ENCODE assay signal across 14 cellular contexts in genomic region chr6:96450760-96451116, GRCh38.
DNase-seq lines count a peak whose midpoint lies in the region; ATAC-seq and TF ChIP-seq lines count a peak whose summit lies in the region.
"Had no signal": no experiment of that assay in that cellular context is flagged by ENCODE, and none has a peak within 500 bp of the region (broad histone marks: within the 10 kb centered on the region; RNA-seq: fewer than 3 reads in every experiment).

No MANE protein-coding gene starts in this region.

- peak overlapping the region; percentile 10; the same call in 1 of the 2 replicates for H3K4me2 ChIP-seq in PC-9
- H3K4me2 ChIP-seq: GM23338 had no signal

- H3K4me1 ChIP-seq in PC-9 (replicated peaks; ENCODE audit: insufficient read depth): peaks cover 5% of the 10 kb centered on the region
- no peaks in the 10 kb centered on the region for H3K4me1 ChIP-seq in lower lobe of right lung
- no peaks in the 10 kb centered on the region for H3K4me1 ChIP-seq in right lobe of liver
- H3K4me1 ChIP-seq in esophagus muscularis mucosa: no peaks in the 10 kb centered on the region

- DNase-seq in PC-9 (no peak), lower lobe of right lung (no peak), omental fat pad (ENCODE audit: low spot score) (no peak), right lobe of liver (no peak), T-helper 1 cell (no peak), esophagus muscularis mucosa (ENCODE audit: extremely low spot score) (no peak)
- DNase-seq: CD8-positive, alpha-beta T cell; COR-L47; DMS53; GF-D8; H7; KG1 had no signal

- no peak overlapping the region for H3K4me3 ChIP-seq in PC-9
- no peak overlapping the region for H3K4me3 ChIP-seq in lower lobe of right lung
- no peak overlapping the region for H3K4me3 ChIP-seq in right lobe of liver
- H3K4me3 ChIP-seq in esophagus muscularis mucosa: no peak overlapping the region
- H3K4me3 ChIP-seq: GM23338 had no signal

- BruUV-seq in PC-9 (replicated peaks; lab: Mats Ljungman, UMichigan): no TSS peak

- no peak for TF ChIP-seq POLR2A in right lobe of liver (IDR thresholded peaks at IDR 0.05)
- no peak for TF ChIP-seq POLR2A in esophagus muscularis mucosa (IDR thresholded peaks at IDR 0.05; ENCODE audit: low read depth)

- H3F3A ChIP-seq in PC-9 (ENCODE audit: insufficient read depth, low read depth): no peaks in the 10 kb centered on the region

- ATAC-seq in lower lobe of right lung: peak; percentile 44 to 62
- ATAC-seq in omental fat pad (ENCODE audit: low FRiP score): peak; percentile 51
- no peak for ATAC-seq in HG02852 (IDR thresholded peaks at IDR 0.05; ENCODE audit: unreplicated experiment)
- no peak for ATAC-seq in right lobe of liver
- ATAC-seq: CD8-positive, alpha-beta T cell; GM23338 had no signal

- H4K20me1 ChIP-seq in PC-9 (ENCODE audit: insufficient read depth): no peaks in the 10 kb centered on the region

- POLR2A ChIA-PET in PC-9 (lab: Charles Lee; ENCODE audit: unreplicated experiment): no interaction called here

- intact Hi-C loops in PC-9 (cut with micrococcal nuclease; ENCODE audit: unreplicated experiment) (loop anchor here (5.0 kb wide), 1 partner anchor 72 kb away; the partner anchor contains the start of gene UFL1), lower lobe of right lung (cut with DNase I) (no loop called here), right lobe of liver (cut with DNase I) (no loop called here), esophagus muscularis mucosa (cut with DNase I) (no loop called here)

- H3K79me2 ChIP-seq in PC-9 (ENCODE audit: low read depth): no peaks in the 10 kb centered on the region

- no peak for TF ChIP-seq CTCF in PC-9 (conservative IDR thresholded peaks at IDR 0.05)
- TF ChIP-seq CTCF in lower lobe of right lung (IDR thresholded peaks at IDR 0.05): no peak
- TF ChIP-seq CTCF in omental fat pad (IDR thresholded peaks at IDR 0.05): no peak
- TF ChIP-seq CTCF in right lobe of liver (IDR thresholded peaks at IDR 0.05): no peak
- no peak for TF ChIP-seq CTCF in esophagus muscularis mucosa (IDR thresholded peaks at IDR 0.05)

- H3K9me2 ChIP-seq in PC-9 (ENCODE audit: insufficient read depth): 0 out of 2 replicates have a peak, but pooled peaks cover 4% of the 10 kb centered on the region

- H3K9me3 ChIP-seq in PC-9 (ENCODE audit: insufficient read depth, low read depth) (peaks cover 6% of the 10 kb centered on the region; the same call in 1 of the 2 replicates), lower lobe of right lung (peaks cover 1% of the 10 kb centered on the region), right lobe of liver (no peaks in the 10 kb centered on the region), esophagus muscularis mucosa (peaks cover 0 to 2% (median under 1%) of the 10 kb centered on the region in 4 donors)

- no peaks in the 10 kb centered on the region for H3K27me3 ChIP-seq in PC-9 (ENCODE audit: insufficient read depth, low read depth)
- H3K27me3 ChIP-seq in lower lobe of right lung (ENCODE audit: low read depth): no peaks in the 10 kb centered on the region
- H3K27me3 ChIP-seq in right lobe of liver: no peaks in the 10 kb centered on the region
- no peaks in the 10 kb centered on the region for H3K27me3 ChIP-seq in esophagus muscularis mucosa

- H2AFZ ChIP-seq in PC-9: no peak overlapping the region
- H2AFZ ChIP-seq: GM23338 had no signal

- H3K36me3 ChIP-seq in PC-9 (ENCODE audit: low read depth): no peaks in the 10 kb centered on the region
- no peaks in the 10 kb centered on the region for H3K36me3 ChIP-seq in lower lobe of right lung
- no peaks in the 10 kb centered on the region for H3K36me3 ChIP-seq in right lobe of liver
- no peaks in the 10 kb centered on the region for H3K36me3 ChIP-seq in esophagus muscularis mucosa

- no peak for TF ChIP-seq EP300 in esophagus muscularis mucosa (IDR thresholded peaks at IDR 0.05)

- H3K27ac ChIP-seq in PC-9 (no peak overlapping the region), lower lobe of right lung (no peak overlapping the region), right lobe of liver (no peak overlapping the region), esophagus muscularis mucosa (replicated peaks in 1 of 4) (no peak overlapping the region)

- CTCF ChIA-PET in PC-9 (lab: Charles Lee): interaction anchor here (0.6 kb wide), 1 partner anchor 13 kb away, joined by 4 read pairs; no protein-coding TSS in a partner anchor

Comparison
In these comparisons a context has a peak if more than half of its experiments do, and no peak if none do; other contexts are left out.
1. ATAC-seq: peak in lower lobe of right lung (2 of 2) and omental fat pad (single experiment); none in HG02852 (single experiment) and right lobe of liver (0 of 4).